Comparison of ENCODE assay signal across 22 cellular contexts in the genomic region with DNA sequence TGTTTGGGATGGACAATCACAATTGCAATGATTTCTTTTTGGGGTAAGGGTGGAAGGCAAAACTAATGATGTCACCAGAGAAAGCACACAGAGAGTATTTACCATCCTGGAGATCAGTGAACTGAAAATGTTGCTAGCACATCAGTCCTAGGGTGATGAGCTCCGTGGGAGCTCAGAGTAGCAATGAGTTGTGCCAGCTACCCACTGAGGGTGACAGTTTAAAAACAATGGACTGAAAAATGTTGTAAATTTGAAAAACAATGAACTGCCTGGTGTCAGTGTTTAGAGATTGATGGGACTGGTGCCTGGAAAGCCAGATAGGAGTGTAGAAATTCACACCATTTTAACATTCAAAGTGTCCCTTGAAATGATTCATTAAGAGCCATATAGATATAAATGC.
DNase-seq lines count a peak whose midpoint lies in the region; ATAC-seq, FAIRE-seq and TF ChIP-seq lines count a peak whose summit lies in the region.
"Had no signal": no experiment of that assay in that cellular context is flagged by ENCODE, and none has a peak within 500 bp of the region (broad histone marks: within the 10 kb centered on the region; RNA-seq: fewer than 3 reads in every experiment).

No MANE protein-coding gene starts in this region.

- CTCF ChIA-PET in H1 (lab: Charles Lee; ENCODE audit: partially characterized antibody) = interaction anchor here (2.9 kb wide), 1 partner anchor 34 kb away, joined by 10 read pairs; no protein-coding TSS in a partner anchor

- H3F3A ChIP-seq in neural progenitor cell (ENCODE audit: low read depth) = peaks cover 9% of the 10 kb centered on the region

- H3K4me3 ChIP-seq in H1 (ENCODE audit: extremely low read depth in 1 of 4, insufficient read depth in 2 of 4, low read depth in 3 of 4, low read length in 4 of 4) = peak overlapping the region in 1 of 4 experiments; percentile 8; a peak in 1 of 8 replicates
- H3K4me3 ChIP-seq in iPS-20b (ENCODE audit: low read length) = peak overlapping the region; percentile 42; the same call in 1 of the 2 replicates
- H3K4me3 ChIP-seq in neural progenitor cell = no peak overlapping the region
- H3K4me3 ChIP-seq: K562, MG63 had no signal

- TF ChIP-seq CTCF in H1 (IDR thresholded peaks at IDR 0.05; ENCODE audit: control extremely low read depth in 1 of 3, insufficient read depth in 1 of 3, low read depth in 1 of 3, low read length in 3 of 3) (no peak), neural progenitor cell (IDR thresholded peaks at IDR 0.05) (no peak)

- H3K23ac ChIP-seq in H1 (ENCODE audit: insufficient read length) = no peak overlapping the region

- H2BK20ac ChIP-seq in H1 (ENCODE audit: low read length) = no peak overlapping the region

- no peak for TF ChIP-seq POLR2A in H1 (IDR thresholded peaks at IDR 0.05; ENCODE audit: control extremely low read depth in 1 of 2, low read depth in 2 of 2, low read length in 2 of 2)
- TF ChIP-seq POLR2A in GM18505 (IDR thresholded peaks at IDR 0.05; ENCODE audit: borderline replicate concordance, extremely low read depth, insufficient read depth, insufficient read length) = no peak

- no peak overlapping the region for H3K14ac ChIP-seq in H1 (ENCODE audit: insufficient read length)

- H3K9me3 Mint-ChIP-seq in neural progenitor cell = peaks cover 2% of the 10 kb centered on the region

- H3K18ac ChIP-seq in H1 (ENCODE audit: extremely low read depth, low read length) = no peak overlapping the region

- no peak overlapping the region for H2BK12ac ChIP-seq in H1 (ENCODE audit: low read depth, low read length)

- no peak overlapping the region for H2BK5ac ChIP-seq in H1 (ENCODE audit: low read depth, low read length)

- H3K27ac ChIP-seq in H1 (ENCODE audit: low read depth, low read length) = no peak overlapping the region
- H3K27ac ChIP-seq in iPS-20b (ENCODE audit: low read length) = no peak overlapping the region
- no peak overlapping the region for H3K27ac ChIP-seq in neural progenitor cell

- no peaks in the 10 kb centered on the region for H3K79me2 ChIP-seq in H1 (ENCODE audit: control insufficient read depth in 1 of 2, insufficient read depth in 2 of 2, low read length in 2 of 2)
- no peaks in the 10 kb centered on the region for H3K79me2 ChIP-seq in neural progenitor cell (ENCODE audit: low read depth)

- H3K9ac ChIP-seq in H1 (replicated peaks in 1 of 4; ENCODE audit: extremely low read depth in 1 of 4, low read depth in 3 of 4, low read length in 3 of 4) (no peak overlapping the region), iPS-20b (ENCODE audit: low read depth, low read length) (no peak overlapping the region), neural progenitor cell (no peak overlapping the region)

- no peak overlapping the region for H3K4me3 Mint-ChIP-seq in neural progenitor cell
- H3K4me3 Mint-ChIP-seq: CD8-positive, alpha-beta memory T cell; H9 had no signal

- no peak overlapping the region for H2BK120ac ChIP-seq in H1 (replicated peaks; ENCODE audit: low read depth, low read length)

- no peaks in the 10 kb centered on the region for H3K23me2 ChIP-seq in H1 (ENCODE audit: low read depth, low read length)

- H4K20me1 ChIP-seq in H1 (replicated peaks in 1 of 2; ENCODE audit: control insufficient read depth in 1 of 2, insufficient read depth in 2 of 2, low read length in 2 of 2) (no peaks in the 10 kb centered on the region), neural progenitor cell (ENCODE audit: low read depth) (no peaks in the 10 kb centered on the region)

- POLR2A ChIA-PET in H1 (lab: Charles Lee; ENCODE audit: partially characterized antibody) = no interaction called here

- TF ChIP-seq EP300 in H1 (IDR thresholded peaks at IDR 0.05; ENCODE audit: borderline replicate concordance in 1 of 2, low read depth in 2 of 2, low read length in 2 of 2) = no peak

- H3K4ac ChIP-seq in H1 (replicated peaks; ENCODE audit: insufficient read length, low read depth, low read length) = no peak overlapping the region

- H4K5ac ChIP-seq in H1 (ENCODE audit: insufficient read length, low read depth, low read length) = no peak overlapping the region

- no peak overlapping the region for H3K56ac ChIP-seq in H1 (replicated peaks; ENCODE audit: insufficient read length, low read depth, low read length)

- no peak overlapping the region for H4K8ac ChIP-seq in H1 (ENCODE audit: extremely low read depth, insufficient read depth, low read length)

- H3K36me3 Mint-ChIP-seq in neural progenitor cell = no peaks in the 10 kb centered on the region
- H3K36me3 Mint-ChIP-seq: CD8-positive, alpha-beta memory T cell had no signal

- H3K27ac Mint-ChIP-seq in neural progenitor cell = no peak overlapping the region
- H3K27ac Mint-ChIP-seq: CD8-positive, alpha-beta memory T cell had no signal

- DNase-seq in NCI-H345 (lab: John Stamatoyannopoulos, UW) = peak; percentile 24
- no peak for DNase-seq in NCI-H345 treated with DMSO at 0.1 percent for 48 hours (lab: John Stamatoyannopoulos, UW; ENCODE audit: unreplicated experiment)
- DNase-seq in H1 (ENCODE audit: low read depth in 1 of 2, low spot score in 2 of 2) = no peak
- DNase-seq in neural progenitor cell (ENCODE audit: low spot score) = no peak
- DNase-seq in GDM1 (lab: John Stamatoyannopoulos, UW) = no peak
- DNase-seq: 8988T; C1 segment of cervical spinal cord; CD8-positive, alpha-beta memory T cell; GF-D8; H9; MG63; NCI-H1417 treated with DMSO at 0.1 percent for 48 hours; NCI-H1930; NCI-H2227 treated with DMSO at 0.1 percent for 48 hours; NCI-H524; NCI-H82 had no signal

- no peaks in the 10 kb centered on the region for H3K27me3 Mint-ChIP-seq in neural progenitor cell (ENCODE audit: insufficient read depth, low read depth)

- no peak overlapping the region for H2AK5ac ChIP-seq in H1 (ENCODE audit: low read depth, low read length)

- H3K4me1 ChIP-seq in H1 (replicated peaks in 1 of 4; ENCODE audit: control insufficient read depth in 3 of 4, insufficient read depth in 4 of 4, low read length in 3 of 4) (peaks cover 0 to 10% (median 4%) of the 10 kb centered on the region in 4 experiments; a peak in 4 of 7 replicates), iPS-20b (ENCODE audit: insufficient read depth, low read length) (peaks cover 20% of the 10 kb centered on the region), neural progenitor cell (peaks cover 19% of the 10 kb centered on the region)

- H2BK15ac ChIP-seq in H1 (ENCODE audit: low read length) = no peak overlapping the region

- no peaks in the 10 kb centered on the region for H3K27me3 ChIP-seq in H1 (replicated peaks in 1 of 4; ENCODE audit: control insufficient read depth in 3 of 4, extremely low read depth in 1 of 4, insufficient read depth in 3 of 4, low read length in 3 of 4)
- no peaks in the 10 kb centered on the region for H3K27me3 ChIP-seq in iPS-20b (ENCODE audit: insufficient read depth, low read length)
- H3K27me3 ChIP-seq in neural progenitor cell = no peaks in the 10 kb centered on the region
- H3K27me3 ChIP-seq: MG63 had no signal

- H3K36me3 ChIP-seq in H1 (ENCODE audit: control insufficient read depth in 2 of 4, insufficient read depth in 4 of 4, low read length in 3 of 4) (no peaks in the 10 kb centered on the region), iPS-20b (ENCODE audit: insufficient read depth, low read depth, low read length) (no peaks in the 10 kb centered on the region), neural progenitor cell (no peaks in the 10 kb centered on the region)
- H3K36me3 ChIP-seq: MG63 had no signal

- H3K4me1 Mint-ChIP-seq in neural progenitor cell = no peaks in the 10 kb centered on the region
- H3K4me1 Mint-ChIP-seq: CD8-positive, alpha-beta memory T cell had no signal

- no peak for TF ChIP-seq RAD21 in H1 (IDR thresholded peaks at IDR 0.05 in 1 of 2, conservative IDR thresholded peaks at IDR 0.05 in 1 of 2; ENCODE audit: low read depth in 2 of 2, low read length in 2 of 2)

- ATAC-seq in HG03108 (IDR thresholded peaks at IDR 0.05; ENCODE audit: unreplicated experiment) = no peak
- ATAC-seq in GM18505 (IDR thresholded peaks at IDR 0.05; ENCODE audit: unreplicated experiment) = no peak
- ATAC-seq: K562, Right ventricle myocardium inferior had no signal

- WGBS in H1 (ENCODE audit: extremely low coverage in 1 of 2, insufficient coverage in 1 of 2, insufficient read length in 1 of 2, insufficient replicate concordance in 2 of 2, low coverage in 1 of 2, low lambda C conversion rate in 2 of 2, missing lambda C conversion rate in 1 of 2), 2 experiments = 16% methylated on average over 1 of the region's 1 CpG; no CpG with 5 or more reads in 1 of the 2 experiments

- H2AFZ ChIP-seq in H1 (ENCODE audit: low read length) (no peak overlapping the region), neural progenitor cell (replicated peaks) (peak overlapping the region; percentile 31)

- H3K4me2 ChIP-seq in H1 (ENCODE audit: insufficient read depth in 1 of 2, low read depth in 2 of 2, low read length in 2 of 2) = peak overlapping the region; percentile 4 to 22; a peak in 1 of 4 replicates
- H3K4me2 ChIP-seq in neural progenitor cell = peak overlapping the region; percentile 23

- peak; percentile 13 for FAIRE-seq in H1 (lab: Jason Lieb, UNC)
- FAIRE-seq: K562, RCC 7860 had no signal

- no peaks in the 10 kb centered on the region for H3K79me1 ChIP-seq in H1 (ENCODE audit: low read depth, low read length)

- no peak overlapping the region for H4K91ac ChIP-seq in H1 (replicated peaks; ENCODE audit: insufficient read length, low read length)

- H3K9me3 ChIP-seq in H1 (ENCODE audit: insufficient read depth in 2 of 2, low read depth in 1 of 2, low read length in 1 of 2) (no peaks in the 10 kb centered on the region), iPS-20b (ENCODE audit: insufficient read depth, low read depth, low read length) (peaks cover 1% of the 10 kb centered on the region), neural progenitor cell (ENCODE audit: low read depth) (peaks cover 11% of the 10 kb centered on the region)
- H3K9me3 ChIP-seq: MG63 had no signal

TF ChIP-seq in H1, 55 proteins besides CTCF, POLR2A, EP300 and RAD21 (continues in another document):
- TF ChIP-seq SIRT6 (IDR thresholded peaks at IDR 0.05; ENCODE audit: low read length) (no peak), FOSL1 (IDR thresholded peaks at IDR 0.05; ENCODE audit: insufficient read depth, low read depth, low read length) (no peak), GABPA (IDR thresholded peaks at IDR 0.05; ENCODE audit: borderline replicate concordance, insufficient read depth, low read length) (no peak), HDAC2 (IDR thresholded peaks at IDR 0.05; ENCODE audit: borderline replicate concordance in 1 of 2, low read depth in 2 of 2, low read length in 2 of 2) (peak in 1 of 2 experiments; percentile 85; a peak in 1 of 4 replicates), EZH2 (IDR thresholded peaks at IDR 0.05; ENCODE audit: low read depth, low read length, severe bottlenecking) (no peak), SAP30 (IDR thresholded peaks at IDR 0.05; ENCODE audit: insufficient read depth, insufficient replicate concordance, low read length) (no peak), CBX8 (IDR thresholded peaks at IDR 0.05; ENCODE audit: borderline replicate concordance, low read depth, low read length) (no peak)
